ENCODE assay signal across 27 cellular contexts in the genomic region with DNA sequence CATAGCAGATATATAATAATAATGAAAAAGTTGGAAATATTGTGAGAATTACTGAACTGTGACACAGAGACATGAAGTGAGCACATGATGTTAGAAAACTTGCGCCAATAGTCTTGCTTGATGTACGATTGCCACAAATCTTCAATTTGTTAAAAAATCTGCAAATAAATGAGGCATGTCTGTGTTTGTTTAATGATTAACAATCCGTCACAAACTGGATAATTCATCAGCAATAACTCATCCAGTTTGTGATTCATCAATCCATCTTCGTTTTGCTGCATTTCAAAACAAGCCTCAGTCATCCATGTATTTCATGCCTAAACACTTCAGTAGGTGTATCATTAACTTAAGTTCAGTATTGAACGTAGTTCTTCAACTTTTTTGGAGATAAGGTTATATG. TPM values are rescaled to one million over a fixed set of nuclear protein-coding genes. Genes with fewer than 3 reads are reported as not detected.
DNase-seq lines count a peak whose midpoint lies in the region; ATAC-seq and TF ChIP-seq lines count a peak whose summit lies in the region.
"Had no signal": no experiment of that assay in that cellular context is flagged by ENCODE, and none has a peak within 500 bp of the region (broad histone marks: within the 10 kb centered on the region; RNA-seq: fewer than 3 reads in every experiment).

No MANE protein-coding gene starts in this region.

- peak overlapping the region; percentile 14 to 75 for H3K27ac Mint-ChIP-seq in activated naive CD4-positive, alpha-beta T cell treated with anti-CD3 and anti-CD28 coated beads, Interleukin-2, amount 50 U/mL, for 72 hours
- H3K27ac Mint-ChIP-seq in stimulated activated naive B cell treated with anti-CD40 and anti-IgM and Interleukin-4, amounts not matched to agents 10 μg/mL and 1 μg/mL and 100 μg/mL, for 72 hours: peak overlapping the region; percentile 25
- H3K27ac Mint-ChIP-seq: activated CD4-positive, alpha-beta T cell treated with anti-CD3 and anti-CD28 coated beads, Interleukin-2, amount 10 ng/mL, durations not matched to agents 7 days and 5 days; progenitor cell of endocrine pancreas had no signal

- no peak for TF ChIP-seq CTCF in VCaP (conservative IDR thresholded peaks at IDR 0.05)

- H3K4me3 Mint-ChIP-seq in stimulated activated naive B cell treated with anti-CD40 and anti-IgM and Interleukin-4, amounts not matched to agents 10 μg/mL and 1 μg/mL and 100 μg/mL, for 72 hours: no peak overlapping the region
- H3K4me3 Mint-ChIP-seq: activated CD4-positive, alpha-beta T cell treated with anti-CD3 and anti-CD28 coated beads, Interleukin-2, amount 10 ng/mL, durations not matched to agents 7 days and 5 days; activated naive CD4-positive, alpha-beta T cell treated with anti-CD3 and anti-CD28 coated beads, Interleukin-2, amount 50 U/mL, for 24 hours; activated T-helper 1 cell treated with anti-CD3 and anti-CD28 coated beads, Interleukin-12 subunit alpha, Interleukin-12 subunit beta, Interleukin-2, Interleukin-4 antibody, amounts not matched to agents 30 ng/mL and 10 ng/mL and 1 ng/mL, durations not matched to agents 14 hours and 24 hours and 36 hours; CD8-positive, alpha-beta memory T cell had no signal

- ATAC-seq in activated naive CD4-positive, alpha-beta T cell treated with anti-CD3 and anti-CD28 coated beads, Interleukin-2, amount 50 U/mL, for 72 hours: no peak
- ATAC-seq in stimulated activated naive B cell treated with anti-CD40 and anti-IgM and Interleukin-4, amounts not matched to agents 10 μg/mL and 1 μg/mL and 100 μg/mL, for 72 hours (replicated peaks): no peak
- no peak for ATAC-seq in GM18870 (IDR thresholded peaks at IDR 0.05; ENCODE audit: unreplicated experiment)

- no peaks in the 10 kb centered on the region for H3K27me3 Mint-ChIP-seq in stimulated activated naive B cell treated with anti-CD40 and anti-IgM and Interleukin-4, amounts not matched to agents 10 μg/mL and 1 μg/mL and 100 μg/mL, for 72 hours
- H3K27me3 Mint-ChIP-seq: activated CD4-positive, alpha-beta T cell treated with anti-CD3 and anti-CD28 coated beads, Interleukin-2, amount 10 ng/mL, durations not matched to agents 7 days and 5 days; activated naive CD4-positive, alpha-beta T cell treated with anti-CD3 and anti-CD28 coated beads, Interleukin-2, amount 50 U/mL, for 24 hours; CD8-positive, alpha-beta memory T cell; progenitor cell of endocrine pancreas had no signal

- H3K36me3 Mint-ChIP-seq in activated naive CD4-positive, alpha-beta T cell treated with anti-CD3 and anti-CD28 coated beads, Interleukin-2, amount 50 U/mL, for 72 hours: peaks cover 30 to 31% of the 10 kb centered on the region in 2 donors
- H3K36me3 Mint-ChIP-seq in stimulated activated naive B cell treated with anti-CD40 and anti-IgM and Interleukin-4, amounts not matched to agents 10 μg/mL and 1 μg/mL and 100 μg/mL, for 72 hours: peaks cover 43 to 62% of the 10 kb centered on the region in 2 donors

- no peak for DNase-seq in activated naive CD4-positive, alpha-beta T cell treated with anti-CD3 and anti-CD28 coated beads, Interleukin-2, amount 50 U/mL, for 72 hours (ENCODE audit: low spot score in 2 of 2)
- DNase-seq in activated naive CD4-positive, alpha-beta T cell treated with anti-CD3 and anti-CD28 coated beads, Interleukin-2, amount 50 U/mL, for 16 hours: no peak
- DNase-seq in glomerular visceral epithelial cell (ENCODE audit: extremely low spot score): peak; percentile 78
- no peak for DNase-seq in stimulated activated naive B cell treated with anti-CD40 and anti-IgM and Interleukin-4, amounts not matched to agents 10 μg/mL and 1 μg/mL and 100 μg/mL, for 72 hours
- DNase-seq in NCI-H2029 (lab: John Stamatoyannopoulos, UW): no peak
- no peak for DNase-seq in NCI-H1436 (lab: John Stamatoyannopoulos, UW)
- DNase-seq: activated CD4-positive, alpha-beta T cell treated with anti-CD3 and anti-CD28 coated beads, Interleukin-2, amount 10 ng/mL, durations not matched to agents 7 days and 5 days; CD8-positive, alpha-beta memory T cell; cerebellar nuclear complex; DMS153; GOT3; kidney; NCI-H2171 treated with DMSO at 0.1 percent for 48 hours; NCI-H524 treated with DMSO at 0.1 percent for 48 hours; RPMI8226; sigmoid colon; SK-N-SH; upper lobe of left lung; WERI-Rb-1 had no signal

- H3K4me1 Mint-ChIP-seq in stimulated activated naive B cell treated with anti-CD40 and anti-IgM and Interleukin-4, amounts not matched to agents 10 μg/mL and 1 μg/mL and 100 μg/mL, for 72 hours: peaks cover 0 to 7% of the 10 kb centered on the region in 2 donors
- H3K4me1 Mint-ChIP-seq: activated CD4-positive, alpha-beta T cell treated with anti-CD3 and anti-CD28 coated beads, Interleukin-2, amount 10 ng/mL, durations not matched to agents 7 days and 5 days; CD8-positive, alpha-beta memory T cell had no signal

- H3K27ac ChIP-seq in VCaP: peak overlapping the region; percentile 98
- H3K27ac ChIP-seq: 22Rv1, esophagus muscularis mucosa, KMS-11, sigmoid colon, upper lobe of left lung, WERI-Rb-1 had no signal

- no peaks in the 10 kb centered on the region for H3K9me3 Mint-ChIP-seq in activated naive CD4-positive, alpha-beta T cell treated with anti-CD3 and anti-CD28 coated beads, Interleukin-2, amount 50 U/mL, for 72 hours
- H3K9me3 Mint-ChIP-seq in stimulated activated naive B cell treated with anti-CD40 and anti-IgM and Interleukin-4, amounts not matched to agents 10 μg/mL and 1 μg/mL and 100 μg/mL, for 72 hours: peaks cover 0 to under 1% of the 10 kb centered on the region in 2 donors
- H3K9me3 Mint-ChIP-seq: activated CD4-positive, alpha-beta T cell treated with anti-CD3 and anti-CD28 coated beads, Interleukin-2, amount 10 ng/mL, durations not matched to agents 7 days and 5 days; activated naive CD4-positive, alpha-beta T cell treated with anti-CD3 and anti-CD28 coated beads, Interleukin-2, amount 50 U/mL, for 24 hours; activated T-helper 1 cell treated with anti-CD3 and anti-CD28 coated beads, Interleukin-12 subunit alpha, Interleukin-12 subunit beta, Interleukin-2, Interleukin-4 antibody, amounts not matched to agents 30 ng/mL and 10 ng/mL and 1 ng/mL, durations not matched to agents 14 hours and 24 hours and 36 hours; CD8-positive, alpha-beta memory T cell had no signal

RNA-seq across cellular contexts. Expression of a gene that starts 25.5 kb away (rescaled TPM):
- total RNA-seq in activated naive CD4-positive, alpha-beta T cell treated with anti-CD3 and anti-CD28 coated beads, Interleukin-2, amount 50 U/mL, for 72 hours: 10 to 100 TPM; 70.3 to 85.5 TPM

RNA-seq across cellular contexts. Expression of a gene that starts 34.0 kb away (rescaled TPM):
- total RNA-seq in activated naive CD4-positive, alpha-beta T cell treated with anti-CD3 and anti-CD28 coated beads, Interleukin-2, amount 50 U/mL, for 72 hours: 10 to 100 TPM; 92.2 to 97.0 TPM

RNA-seq across cellular contexts. Expression of a gene that starts 44.7 kb away (rescaled TPM):
- 10 to 100 TPM in 1 of 2 donors, 1 to 10 TPM in 1; 7.7 to 23.8 TPM for total RNA-seq in activated naive CD4-positive, alpha-beta T cell treated with anti-CD3 and anti-CD28 coated beads, Interleukin-2, amount 50 U/mL, for 72 hours

RNA-seq across cellular contexts. Expression of a gene that starts 46.1 kb away (rescaled TPM):
- total RNA-seq in activated naive CD4-positive, alpha-beta T cell treated with anti-CD3 and anti-CD28 coated beads, Interleukin-2, amount 50 U/mL, for 72 hours: 10 to 100 TPM; 25.3 to 54.3 TPM
